Comparison of ENCODE assay signal across 8 cellular contexts in genomic region chr22:29266564-29267461, GRCh38. TPM values are rescaled to one million over a fixed set of nuclear protein-coding genes. Genes with fewer than 3 reads are reported as not detected.
DNase-seq lines count a peak whose midpoint lies in the region; ATAC-seq, FAIRE-seq and TF ChIP-seq lines count a peak whose summit lies in the region.

No MANE protein-coding gene starts in this region.

- TF ChIP-seq POLR2A in GM12878 (IDR thresholded peaks at IDR 0.05; ENCODE audit: low read depth, low read length): no peak; the same call in 1 of the 2 replicates

- no peak for TF ChIP-seq EP300 in GM12878 (IDR thresholded peaks at IDR 0.05; ENCODE audit: borderline replicate concordance in 1 of 2, control insufficient read depth in 1 of 2, low read depth in 2 of 2, low read length in 2 of 2)

- H3K27ac Mint-ChIP-seq in type B pancreatic cell: peak overlapping the region; percentile 100

- peak overlapping the region; percentile 88 for H3K4me2 ChIP-seq in GM12878 (ENCODE audit: control insufficient read depth, insufficient read depth)

- DNase-seq in BJ (ENCODE audit: low read depth): no peak
- DNase-seq in Jurkat, Clone E6-1 (ENCODE audit: low read depth, low spot score): no peak
- no peak for DNase-seq in GM12878 (ENCODE audit: low read depth, low spot score)
- DNase-seq in lower lobe of right lung: no peak
- DNase-seq in type B pancreatic cell (ENCODE audit: extremely low spot score, unreplicated experiment): no peak
- DNase-seq in stimulated activated CD4-positive, alpha-beta T cell treated with anti-CD3 and anti-CD28 coated beads, Interleukin-2, amount 100 ng/mL, for 24 hours: no peak

- in situ Hi-C loops in GM12878 (cut with MboI): no loop called here

- no peak for TF ChIP-seq RAD21 in GM12878 (IDR thresholded peaks at IDR 0.05; ENCODE audit: insufficient read depth, low read depth, low read length)

- H3K79me2 ChIP-seq in GM12878 (ENCODE audit: control insufficient read depth, insufficient read depth, low read length): peaks cover 62% of the 10 kb centered on the region

- H3K27me3 Mint-ChIP-seq in type B pancreatic cell: peaks cover 4% of the 10 kb centered on the region

- peaks cover 32% of the 10 kb centered on the region for H3K36me3 Mint-ChIP-seq in type B pancreatic cell

- H3K4me1 ChIP-seq in GM12878 (ENCODE audit: control insufficient read depth, insufficient read depth, low read length): no peaks in the 10 kb centered on the region; the same call in 1 of the 2 replicates
- H3K4me1 ChIP-seq in lower lobe of right lung: peaks cover 38% of the 10 kb centered on the region

- peaks cover 31% of the 10 kb centered on the region for H3K4me1 Mint-ChIP-seq in type B pancreatic cell (ENCODE audit: unreplicated experiment)

- peaks cover 13% of the 10 kb centered on the region for H4K20me1 ChIP-seq in GM12878 (ENCODE audit: control insufficient read depth, insufficient read depth)

- intact Hi-C loops in GM12878 (cut with micrococcal nuclease; ENCODE audit: unreplicated experiment) (no loop called here), lower lobe of right lung (cut with DNase I) (no loop called here)

- SMC1A ChIA-PET in GM12878 (lab: Charles Lee; ENCODE audit: uncharacterized antibody, unreplicated experiment): interaction anchor here (0.5 to 1.7 kb wide), 5 partner anchors 10 to 133 kb away, joined by 3 to 7 read pairs (median 4); no protein-coding TSS in a partner anchor

- POLR2A ChIA-PET in BJ (lab: Charles Lee) (no interaction called here), GM12878 (lab: Charles Lee) (interaction anchor here (1.0 to 1.1 kb wide), 2 partner anchors 57 to 64 kb away, joined by 3 to 4 read pairs; no protein-coding TSS in a partner anchor)

- peak overlapping the region; percentile 100 for H2AFZ ChIP-seq in GM12878 (ENCODE audit: control insufficient read depth, low read depth, low read length)

- WGBS in GM12878 (ENCODE audit: insufficient coverage, insufficient replicate concordance, low lambda C conversion rate, missing lambda C conversion rate): 19% methylated on average over 13 of the region's 13 CpGs

- TF ChIP-seq CTCF in BJ (IDR thresholded peaks at IDR 0.05; ENCODE audit: insufficient read depth, low read depth, low read length): no peak
- no peak for TF ChIP-seq CTCF in GM12878 (IDR thresholded peaks at IDR 0.05 in 2 of 3, conservative IDR thresholded peaks at IDR 0.05 in 1 of 3; ENCODE audit: control insufficient read depth in 2 of 3, extremely low read depth in 1 of 3, insufficient read depth in 1 of 3, low read depth in 3 of 3, low read length in 3 of 3)
- no peak for TF ChIP-seq CTCF in lower lobe of right lung (IDR thresholded peaks at IDR 0.05)
- no peak for TF ChIP-seq CTCF in type B pancreatic cell (conservative IDR thresholded peaks at IDR 0.05)

- ATAC-seq in GM12878 (peak; percentile 15), lower lobe of right lung (no peak), GM21619 (IDR thresholded peaks at IDR 0.05; ENCODE audit: unreplicated experiment) (no peak)
- no peak for ATAC-seq in activated CD4-positive, CD25-positive, alpha-beta regulatory T cell treated with anti-CD3 and anti-CD28 coated beads, Interleukin-2, amount 50 U/mL, for 24 hours

- H3K27ac ChIP-seq in GM12878 (ENCODE audit: control insufficient read depth, insufficient read depth) (peak overlapping the region; percentile 100), lower lobe of right lung (peak overlapping the region; percentile 100)

- H3K27me3 ChIP-seq in BJ (ENCODE audit: control insufficient read depth, insufficient read depth, low read length) (no peaks in the 10 kb centered on the region), GM12878 (replicated peaks in 1 of 2; ENCODE audit: control insufficient read depth in 2 of 2, insufficient read depth in 2 of 2, low read length in 1 of 2) (no peaks in the 10 kb centered on the region), lower lobe of right lung (ENCODE audit: low read depth) (no peaks in the 10 kb centered on the region)

- peak overlapping the region; percentile 88 for H3K4me3 ChIP-seq in BJ (ENCODE audit: low read depth, low read length)
- H3K4me3 ChIP-seq in Jurkat, Clone E6-1 (ENCODE audit: low read length): peak overlapping the region; percentile 69
- H3K4me3 ChIP-seq in GM12878: peak overlapping the region; percentile 96
- peak overlapping the region; percentile 73 for H3K4me3 ChIP-seq in lower lobe of right lung

- H3K9ac ChIP-seq in GM12878 (ENCODE audit: control insufficient read depth, insufficient read depth, low read length): peak overlapping the region; percentile 99

- H3K9me3 ChIP-seq in GM12878 (replicated peaks; ENCODE audit: control insufficient read depth, insufficient read depth, low read length) (no peaks in the 10 kb centered on the region), lower lobe of right lung (no peaks in the 10 kb centered on the region)

- no peak for FAIRE-seq in GM12878 (lab: Jason Lieb, UNC)

- CTCF ChIA-PET in BJ (lab: Yijun Ruan, JAX): interaction anchor here (1.0 to 2.2 kb wide), 2 partner anchors 21 to 62 kb away, joined by 3 to 8 read pairs; no protein-coding TSS in a partner anchor
- CTCF ChIA-PET in GM12878 (lab: Yijun Ruan, JAX): interaction anchor here (0.6 to 0.8 kb wide), 2 partner anchors 36 to 113 kb away, joined by 3 read pairs; no protein-coding TSS in a partner anchor

- H3K36me3 ChIP-seq in BJ (ENCODE audit: control insufficient read depth, insufficient read depth, low read length) (peaks cover 10% of the 10 kb centered on the region), GM12878 (ENCODE audit: control insufficient read depth in 2 of 2, insufficient read depth in 2 of 2, low read length in 1 of 2) (peaks cover 9 to 16% of the 10 kb centered on the region in 2 experiments), lower lobe of right lung (peaks cover 19% of the 10 kb centered on the region)

- H3K9me3 Mint-ChIP-seq in type B pancreatic cell: no peaks in the 10 kb centered on the region

- BruUV-seq in GM12878 (replicated peaks; lab: Mats Ljungman, UMichigan): no TSS peak

- RAD21 ChIA-PET in GM12878 (lab: Charles Lee; ENCODE audit: unreplicated experiment): interaction anchor here (1.2 kb wide), 1 partner anchor 60 kb away, joined by 3 read pairs; no protein-coding TSS in a partner anchor

- peak overlapping the region; percentile 98 for H3K4me3 Mint-ChIP-seq in type B pancreatic cell

RNA-seq across cellular contexts. Expression of gene RHBDD3, which starts 1.0 kb away (rescaled TPM):
- polyA plus RNA-seq in BJ (2011; rRNA removed) (9.1 and 15.6 TPM in 2 replicates), GM12878 (2011; rRNA removed) (3.8 and 8.6 TPM in 2 replicates), GM12878 (2014; fragmentation: Illumina TruSeq; extraction: Trizol) (3.9 and 8.1 TPM in 2 replicates), GM12878 (2014; fragmentation: Nextera tagmentation; extraction: Ambion mirVana) (1 to 10 TPM in 1 of 2 experiments, under 1 TPM in 1; 0.27 to 1.2 TPM), GM12878 (2014; rRNA removed) (37.6 and 41.2 TPM in 2 replicates), GM12878 (2016; fragmentation: Nextera tagmentation; extraction: Ambion mirVana) (10 to 100 TPM; 36.9 to 38.7 TPM)
- polyA minus RNA-seq in BJ (2011; rRNA and poly(A)+ RNA removed): 3.4 and 6.6 TPM in 2 replicates
- polyA plus RNA-seq in Jurkat, Clone E6-1 (2012; ENCODE audit: insufficient read depth, insufficient read length): 35.8 TPM
- 36.7 and 43.7 TPM in 2 replicates for total RNA-seq in GM12878 (2013; cell fraction: nucleolus; rRNA removed)
- total RNA-seq in GM12878 (2014; rRNA removed) (30.7 and 37.9 TPM in 2 replicates), GM12878 (2014; rRNA removed; fragmentation: Illumina TruSeq; extraction: Trizol) (10.0 and 11.9 TPM in 2 replicates), GM12878 (2021) (23.1 and 28.4 TPM in 2 replicates), lower lobe of right lung (16.4 TPM), type B pancreatic cell (ENCODE audit: low replicate concordance) (33.9 and 59.2 TPM in 2 replicates)
- 5.3 TPM for polyA plus RNA-seq in GM12878 (2011; ENCODE audit: low read depth)
- 14.9 and 23.0 TPM in 2 replicates for polyA plus RNA-seq in GM12878 (2011; cell fraction: cytosol; rRNA removed)
- 23.5 and 35.8 TPM in 2 replicates for polyA plus RNA-seq in GM12878 (2011; cell fraction: nucleus; rRNA removed)
- polyA plus RNA-seq in GM12878 (2012): 13.5 and 16.4 TPM in 2 replicates
- polyA minus RNA-seq in GM12878 (2011; rRNA and poly(A)+ RNA removed): 3.6 and 9.5 TPM in 2 replicates
- polyA minus RNA-seq in GM12878 (2011; cell fraction: cytosol; rRNA and poly(A)+ RNA removed): 2.9 and 6.8 TPM in 2 replicates
- 5.3 and 13.4 TPM in 2 replicates for polyA minus RNA-seq in GM12878 (2011; cell fraction: nucleus; rRNA and poly(A)+ RNA removed)

RNA-seq across cellular contexts. Expression of gene EWSR1, which starts 1.3 kb away (rescaled TPM):
- 134 and 206 TPM in 2 replicates for polyA plus RNA-seq in BJ (2011; rRNA removed)
- 127 and 216 TPM in 2 replicates for polyA minus RNA-seq in BJ (2011; rRNA and poly(A)+ RNA removed)
- 477 TPM for polyA plus RNA-seq in Jurkat, Clone E6-1 (2012; ENCODE audit: insufficient read depth, insufficient read length)
- total RNA-seq in GM12878 (2013; cell fraction: nucleolus; rRNA removed): 358 and 390 TPM in 2 replicates
- 339 and 342 TPM in 2 replicates for total RNA-seq in GM12878 (2014; rRNA removed)
- 200 and 209 TPM in 2 replicates for total RNA-seq in GM12878 (2014; rRNA removed; fragmentation: Illumina TruSeq; extraction: Trizol)
- total RNA-seq in GM12878 (2021): 307 and 325 TPM in 2 replicates
- 140 TPM for polyA plus RNA-seq in GM12878 (2011; ENCODE audit: low read depth)
- 233 and 400 TPM in 2 replicates for polyA plus RNA-seq in GM12878 (2011; rRNA removed)
- 486 and 548 TPM in 2 replicates for polyA plus RNA-seq in GM12878 (2011; cell fraction: cytosol; rRNA removed)
- polyA plus RNA-seq in GM12878 (2011; cell fraction: nucleus; rRNA removed): 908 and 919 TPM in 2 replicates
- polyA plus RNA-seq in GM12878 (2012): 149 and 217 TPM in 2 replicates
- polyA plus RNA-seq in GM12878 (2014; fragmentation: Illumina TruSeq; extraction: Trizol): 430 and 480 TPM in 2 replicates
- polyA plus RNA-seq in GM12878 (2014; fragmentation: Nextera tagmentation; extraction: Ambion mirVana): 100 to 1,000 TPM; 130 to 180 TPM
- 369 and 388 TPM in 2 replicates for polyA plus RNA-seq in GM12878 (2014; rRNA removed)
- polyA plus RNA-seq in GM12878 (2016; fragmentation: Nextera tagmentation; extraction: Ambion mirVana): 100 to 1,000 TPM; 426 to 464 TPM
- polyA minus RNA-seq in GM12878 (2011; rRNA and poly(A)+ RNA removed): 345 and 478 TPM in 2 replicates
- polyA minus RNA-seq in GM12878 (2011; cell fraction: cytosol; rRNA and poly(A)+ RNA removed): 124 and 140 TPM in 2 replicates
- 141 and 185 TPM in 2 replicates for polyA minus RNA-seq in GM12878 (2011; cell fraction: nucleus; rRNA and poly(A)+ RNA removed)
- 159 TPM for total RNA-seq in lower lobe of right lung
- 244 and 347 TPM in 2 replicates for total RNA-seq in type B pancreatic cell (ENCODE audit: low replicate concordance)

RNA-seq across cellular contexts. Expression of gene GAS2L1, which starts 39.6 kb away (rescaled TPM):
- 12.4 and 17.0 TPM in 2 replicates for polyA plus RNA-seq in BJ (2011; rRNA removed)
- 7.4 and 9.1 TPM in 2 replicates for polyA minus RNA-seq in BJ (2011; rRNA and poly(A)+ RNA removed)
- 45.0 TPM for polyA plus RNA-seq in Jurkat, Clone E6-1 (2012; ENCODE audit: insufficient read depth, insufficient read length)
- total RNA-seq in GM12878 (2013; cell fraction: nucleolus; rRNA removed): not detected in 2 replicates
- total RNA-seq in GM12878 (2014; rRNA removed): not detected in 2 replicates
- not detected in 2 replicates for total RNA-seq in GM12878 (2014; rRNA removed; fragmentation: Illumina TruSeq; extraction: Trizol)
- 0.13 and 0.43 TPM in 2 replicates for total RNA-seq in GM12878 (2021)
- polyA plus RNA-seq in GM12878 (2011; ENCODE audit: low read depth): not detected
- not detected in 2 replicates for polyA plus RNA-seq in GM12878 (2011; rRNA removed)
- 0.07 TPM in 1 of 2 replicates, not detected in the other for polyA plus RNA-seq in GM12878 (2011; cell fraction: cytosol; rRNA removed)
- polyA plus RNA-seq in GM12878 (2011; cell fraction: nucleus; rRNA removed): 0.13 and 0.28 TPM in 2 replicates
- 0.12 and 0.25 TPM in 2 replicates for polyA plus RNA-seq in GM12878 (2012)
- polyA plus RNA-seq in GM12878 (2014; fragmentation: Illumina TruSeq; extraction: Trizol): not detected in 2 replicates
- not detected for polyA plus RNA-seq in GM12878 (2014; fragmentation: Nextera tagmentation; extraction: Ambion mirVana)
- polyA plus RNA-seq in GM12878 (2014; rRNA removed): 0.03 and 0.06 TPM in 2 replicates
- not detected for polyA plus RNA-seq in GM12878 (2016; fragmentation: Nextera tagmentation; extraction: Ambion mirVana)
- not detected in 2 replicates for polyA minus RNA-seq in GM12878 (2011; rRNA and poly(A)+ RNA removed)
- not detected in 2 replicates for polyA minus RNA-seq in GM12878 (2011; cell fraction: cytosol; rRNA and poly(A)+ RNA removed)
- polyA minus RNA-seq in GM12878 (2011; cell fraction: nucleus; rRNA and poly(A)+ RNA removed): not detected in 2 replicates
- total RNA-seq in lower lobe of right lung: 29.9 TPM
- total RNA-seq in type B pancreatic cell (ENCODE audit: low replicate concordance): 13.5 and 17.2 TPM in 2 replicates

RNA-seq across cellular contexts. Expression of gene RASL10A, which starts 48.7 kb away (rescaled TPM):
- polyA plus RNA-seq in BJ (2011; rRNA removed): 0.16 TPM in 1 of 2 replicates, not detected in the other
- not detected in 2 replicates for polyA minus RNA-seq in BJ (2011; rRNA and poly(A)+ RNA removed)
- 4.3 TPM for polyA plus RNA-seq in Jurkat, Clone E6-1 (2012; ENCODE audit: insufficient read depth, insufficient read length)
- total RNA-seq in GM12878 (2013; cell fraction: nucleolus; rRNA removed): not detected in 2 replicates
- total RNA-seq in GM12878 (2014; rRNA removed): 0.27 TPM in 1 of 2 replicates, not detected in the other
- not detected in 2 replicates for total RNA-seq in GM12878 (2014; rRNA removed; fragmentation: Illumina TruSeq; extraction: Trizol)
- total RNA-seq in GM12878 (2021): 0.32 and 0.46 TPM in 2 replicates
- polyA plus RNA-seq in GM12878 (2011; ENCODE audit: low read depth): not detected
- polyA plus RNA-seq in GM12878 (2011; rRNA removed): 0.12 TPM in 1 of 2 replicates, not detected in the other
- polyA plus RNA-seq in GM12878 (2011; cell fraction: cytosol; rRNA removed): 0.10 and 0.33 TPM in 2 replicates
- 0.51 and 0.92 TPM in 2 replicates for polyA plus RNA-seq in GM12878 (2011; cell fraction: nucleus; rRNA removed)
- 0.31 and 0.35 TPM in 2 replicates for polyA plus RNA-seq in GM12878 (2012)
- polyA plus RNA-seq in GM12878 (2014; fragmentation: Illumina TruSeq; extraction: Trizol): not detected in 2 replicates
- polyA plus RNA-seq in GM12878 (2014; fragmentation: Nextera tagmentation; extraction: Ambion mirVana): not detected
- not detected in 2 replicates for polyA plus RNA-seq in GM12878 (2014; rRNA removed)
- polyA plus RNA-seq in GM12878 (2016; fragmentation: Nextera tagmentation; extraction: Ambion mirVana): under 1 TPM; 0.17 to 0.24 TPM
- polyA minus RNA-seq in GM12878 (2011; rRNA and poly(A)+ RNA removed): not detected in 2 replicates
- not detected in 2 replicates for polyA minus RNA-seq in GM12878 (2011; cell fraction: cytosol; rRNA and poly(A)+ RNA removed)
- not detected in 2 replicates for polyA minus RNA-seq in GM12878 (2011; cell fraction: nucleus; rRNA and poly(A)+ RNA removed)
- total RNA-seq in lower lobe of right lung: 0.83 TPM
- total RNA-seq in type B pancreatic cell (ENCODE audit: low replicate concordance): 0.62 and 1.5 TPM in 2 replicates

Comparison
In these comparisons a context has a peak if more than half of its experiments do, and no peak if none do; other contexts are left out.
1. RNA of gene GAS2L1, which starts 39.6 kb away (total RNA-seq): 29.9 TPM in lower lobe of right lung (single experiment) and 13.5 to 17.2 TPM in type B pancreatic cell; 0.13 to 0.43 TPM in GM12878; every median in the first group is over 10 times any median in the second.
2. Peak in every context shown above with its lines, with median percentiles within 50 percentile points of each other: H3K4me3 ChIP-seq.